In the genomic region with DNA sequence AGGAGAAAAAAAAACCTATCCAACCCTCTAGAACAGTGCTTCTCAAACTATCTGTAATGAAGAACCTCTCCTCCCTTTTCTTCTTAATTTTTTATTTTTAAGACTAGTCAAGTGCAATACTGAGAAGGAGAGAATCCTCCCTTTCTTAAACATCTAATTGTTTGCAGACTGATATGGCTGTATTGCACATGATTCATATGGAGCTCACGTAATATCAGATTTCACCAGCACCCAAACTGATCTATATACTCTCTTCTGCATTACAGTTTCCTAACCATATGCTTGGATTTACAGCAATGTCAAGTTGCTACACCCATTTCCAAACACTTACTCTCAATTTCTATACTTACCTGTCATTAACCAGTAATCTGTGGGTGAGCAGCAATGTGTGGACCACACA, we compare ENCODE assay signal across 30 cellular contexts.
"Had no signal": no experiment of that assay in that cellular context is flagged by ENCODE, and none has a peak within 500 bp of the region (broad histone marks: within the 10 kb centered on the region; RNA-seq: fewer than 3 reads in every experiment).

No MANE protein-coding gene starts in this region.

- H3K4me1 ChIP-seq: colonic mucosa, neural progenitor cell, parathyroid adenoma, stomach, thyroid gland had no signal

- H2AFZ ChIP-seq: neural progenitor cell, parathyroid adenoma had no signal

- H3K4me1 Mint-ChIP-seq: activated CD4-positive, alpha-beta memory T cell treated with anti-CD3 and anti-CD28 coated beads, Interleukin-2, amount 10 ng/mL, durations not matched to agents 7 days and 5 days; activated CD4-positive, alpha-beta T cell treated with anti-CD3 and anti-CD28 coated beads, Interleukin-2, amount 10 ng/mL, durations not matched to agents 24 days and 14 days; activated naive CD4-positive, alpha-beta T cell treated with anti-CD3 and anti-CD28 coated beads, Interleukin-2, amount 50 U/mL, for 24 hours; activated naive CD8-positive, alpha-beta T cell treated with anti-CD3 and anti-CD28 coated beads, Interleukin-2, amount 50 U/mL, for 24 hours; stimulated activated memory B cell treated with anti-CD40 and anti-IgM and Interleukin-4, amounts not matched to agents 10 μg/mL and 1 μg/mL and 100 μg/mL, for 72 hours had no signal

- H3K27me3 ChIP-seq: colonic mucosa, dorsolateral prefrontal cortex, neural progenitor cell, right atrium auricular region, stomach, thyroid gland had no signal

- H3K4me3 ChIP-seq: colonic mucosa, dorsolateral prefrontal cortex, left ventricle myocardium inferior, lung, neural progenitor cell, right atrium auricular region, smooth muscle cell, stomach, thyroid gland had no signal

- H3K36me3 ChIP-seq: right atrium auricular region, thyroid gland had no signal

- H3K9ac ChIP-seq: neural progenitor cell, parathyroid adenoma had no signal

- H3K9me3 Mint-ChIP-seq: activated CD4-positive, alpha-beta memory T cell treated with anti-CD3 and anti-CD28 coated beads, Interleukin-2, amount 10 ng/mL, durations not matched to agents 7 days and 5 days; activated CD4-positive, alpha-beta T cell treated with anti-CD3 and anti-CD28 coated beads, Interleukin-2, amount 10 ng/mL, durations not matched to agents 24 days and 14 days; activated naive CD4-positive, alpha-beta T cell treated with anti-CD3 and anti-CD28 coated beads, Interleukin-2, amount 50 U/mL, for 24 hours; activated naive CD8-positive, alpha-beta T cell treated with anti-CD3 and anti-CD28 coated beads, Interleukin-2, amount 50 U/mL, for 24 hours; activated T-cell treated with anti-CD3 and anti-CD28 coated beads, Interleukin-2, amount 50 U/mL, for 24 hours; natural killer cell; neural progenitor cell; stimulated activated memory B cell treated with anti-CD40 and anti-IgM and Interleukin-4, amounts not matched to agents 10 μg/mL and 1 μg/mL and 100 μg/mL, for 72 hours had no signal

- H3K27ac ChIP-seq: colonic mucosa, dorsolateral prefrontal cortex, left ventricle myocardium inferior, neural progenitor cell, parathyroid adenoma, right atrium auricular region, stomach, thyroid gland had no signal

- H3K79me2 ChIP-seq: parathyroid adenoma had no signal

- DNase-seq: activated CD4-positive, alpha-beta memory T cell treated with anti-CD3 and anti-CD28 coated beads, Interleukin-2, amount 10 ng/mL, durations not matched to agents 7 days and 5 days; activated CD4-positive, alpha-beta T cell treated with anti-CD3 and anti-CD28 coated beads, Interleukin-2, amount 10 ng/mL, durations not matched to agents 24 days and 14 days; activated CD4-positive, CD25-positive, alpha-beta regulatory T cell treated with anti-CD3 and anti-CD28 coated beads, Interleukin-2, amount 50 U/mL, for 72 hours; activated CD8-positive, alpha-beta memory T cell treated with anti-CD3 and anti-CD28 coated beads, Interleukin-2, amount 50 U/mL, for 48 hours; activated naive CD8-positive, alpha-beta T cell treated with anti-CD3 and anti-CD28 coated beads, Interleukin-2, amount 50 U/mL, for 24 hours; activated T-cell treated with anti-CD3 and anti-CD28 coated beads, Interleukin-2, amount 50 U/mL, for 24 hours; anterior cingulate cortex; colonic mucosa; dorsolateral prefrontal cortex; effector memory CD4-positive, alpha-beta T cell; foreskin melanocyte; islet precursor cell; left ventricle myocardium inferior; mesendoderm; natural killer cell; occipital lobe; stimulated activated CD4-positive, alpha-beta T cell treated with anti-CD3 and anti-CD28 coated beads, Interleukin-1b, Interleukin-23, amount 100 ng/mL, for 48 hours; stimulated activated CD4-positive, alpha-beta T cell treated with anti-CD3 and anti-CD28 coated beads, Interleukin-4, amount 100 ng/mL, for 4 hours; stimulated activated CD8-positive, alpha-beta memory T cell treated with anti-CD3 and anti-CD28 coated beads, Interleukin-4, amount 100 ng/mL, for 48 hours; stomach; T-helper 2 cell; thyroid gland had no signal

- H3K4me2 ChIP-seq: neural progenitor cell, smooth muscle cell had no signal

- ATAC-seq: activated naive CD8-positive, alpha-beta T cell treated with anti-CD3 and anti-CD28 coated beads, Interleukin-2, amount 50 U/mL, for 24 hours; natural killer cell; stimulated activated memory B cell treated with anti-CD40 and anti-IgM and Interleukin-4, amounts not matched to agents 10 μg/mL and 1 μg/mL and 100 μg/mL, for 72 hours had no signal

- H3K27me3 Mint-ChIP-seq: activated CD4-positive, alpha-beta memory T cell treated with anti-CD3 and anti-CD28 coated beads, Interleukin-2, amount 10 ng/mL, durations not matched to agents 7 days and 5 days; activated CD4-positive, alpha-beta T cell treated with anti-CD3 and anti-CD28 coated beads, Interleukin-2, amount 10 ng/mL, durations not matched to agents 24 days and 14 days; activated naive CD4-positive, alpha-beta T cell treated with anti-CD3 and anti-CD28 coated beads, Interleukin-2, amount 50 U/mL, for 24 hours; activated naive CD8-positive, alpha-beta T cell treated with anti-CD3 and anti-CD28 coated beads, Interleukin-2, amount 50 U/mL, for 24 hours; activated T-cell treated with anti-CD3 and anti-CD28 coated beads, Interleukin-2, amount 50 U/mL, for 24 hours; stimulated activated memory B cell treated with anti-CD40 and anti-IgM and Interleukin-4, amounts not matched to agents 10 μg/mL and 1 μg/mL and 100 μg/mL, for 72 hours had no signal

- H3K9me3 ChIP-seq: colonic mucosa, left ventricle myocardium inferior, right atrium auricular region, stomach, thyroid gland had no signal

- H3K27ac Mint-ChIP-seq: activated CD4-positive, alpha-beta memory T cell treated with anti-CD3 and anti-CD28 coated beads, Interleukin-2, amount 10 ng/mL, durations not matched to agents 7 days and 5 days; activated CD4-positive, alpha-beta T cell treated with anti-CD3 and anti-CD28 coated beads, Interleukin-2, amount 10 ng/mL, durations not matched to agents 24 days and 14 days; activated naive CD4-positive, alpha-beta T cell treated with anti-CD3 and anti-CD28 coated beads, Interleukin-2, amount 50 U/mL, for 24 hours; activated naive CD8-positive, alpha-beta T cell treated with anti-CD3 and anti-CD28 coated beads, Interleukin-2, amount 50 U/mL, for 24 hours; activated T-cell treated with anti-CD3 and anti-CD28 coated beads, Interleukin-2, amount 50 U/mL, for 24 hours; activated T-helper 2 cell treated with anti-CD3 and anti-CD28 coated beads, Interferon-gamma antibody, Interleukin-2, Interleukin-4, amounts not matched to agents 10 μg/mL and 5 μg/mL and 100 μg/mL, durations not matched to agents 14 hours and 24 hours and 36 hours; natural killer cell; neural progenitor cell; stimulated activated memory B cell treated with anti-CD40 and anti-IgM and Interleukin-4, amounts not matched to agents 10 μg/mL and 1 μg/mL and 100 μg/mL, for 72 hours had no signal

- H3K4me3 Mint-ChIP-seq: activated CD4-positive, alpha-beta memory T cell treated with anti-CD3 and anti-CD28 coated beads, Interleukin-2, amount 10 ng/mL, durations not matched to agents 7 days and 5 days; activated CD4-positive, alpha-beta T cell treated with anti-CD3 and anti-CD28 coated beads, Interleukin-2, amount 10 ng/mL, durations not matched to agents 24 days and 14 days; activated naive CD4-positive, alpha-beta T cell treated with anti-CD3 and anti-CD28 coated beads, Interleukin-2, amount 50 U/mL, for 24 hours; activated naive CD8-positive, alpha-beta T cell treated with anti-CD3 and anti-CD28 coated beads, Interleukin-2, amount 50 U/mL, for 24 hours; activated T-cell treated with anti-CD3 and anti-CD28 coated beads, Interleukin-2, amount 50 U/mL, for 24 hours; natural killer cell; neural progenitor cell; stimulated activated memory B cell treated with anti-CD40 and anti-IgM and Interleukin-4, amounts not matched to agents 10 μg/mL and 1 μg/mL and 100 μg/mL, for 72 hours had no signal
